Comparison of ENCODE assay signal across 26 cellular contexts in genomic region chr7:8282162-8282561, GRCh38. TPM values are rescaled to one million over a fixed set of nuclear protein-coding genes. Genes with fewer than 3 reads are reported as not detected.
"Had no signal": no experiment of that assay in that cellular context is flagged by ENCODE, and none has a peak within 500 bp of the region (broad histone marks: within the 10 kb centered on the region; RNA-seq: fewer than 3 reads in every experiment).

No MANE protein-coding gene starts in this region.

- FAIRE-seq: endothelial cell of umbilical vein, islet of Langerhans, pancreas had no signal

- H3K9me3 ChIP-seq: esophagus muscularis mucosa, gastroesophageal sphincter, heart left ventricle, mucosa of descending colon, neutrophil, pancreas, thoracic aorta, tibial nerve, upper lobe of right lung, uterus had no signal

- H3K27me3 ChIP-seq: esophagus muscularis mucosa, foreskin keratinocyte, gastroesophageal sphincter, heart left ventricle, neutrophil, pancreas, tibial nerve, upper lobe of right lung, uterus had no signal

- H3K4me1 ChIP-seq: foreskin keratinocyte, gastroesophageal sphincter, tibial nerve, upper lobe of right lung, uterus had no signal

- H3K27ac ChIP-seq: coronary artery, esophagus muscularis mucosa, foreskin keratinocyte, gastroesophageal sphincter, neutrophil, pancreas, skin epidermis, thoracic aorta, tibial nerve, upper lobe of right lung, uterus had no signal

- ATAC-seq: foreskin keratinocyte; gastroesophageal sphincter; mucosa of descending colon; natural killer cell treated with Interleukin-12 subunit alpha and Interleukin-12 subunit beta and Interleukin-15 and Interleukin-18, amount 100 ng/mL, for 72 hours; stimulated activated naive B cell treated with anti-CD40 and anti-IgM and Interleukin-4, amounts not matched to agents 10 μg/mL and 1 μg/mL and 100 μg/mL, for 72 hours; upper lobe of right lung had no signal

- DNase-seq: dermis blood vessel endothelial cell; effector memory CD4-positive, alpha-beta T cell; foreskin keratinocyte; hippocampal formation; left cardiac atrium; mesenchymal stem cell; mucosa of descending colon; naive B cell; stimulated activated CD4-positive, alpha-beta T cell treated with anti-CD3 and anti-CD28 coated beads, Interleukin-15, amount 100 ng/mL, for 24 hours; stimulated activated CD4-positive, alpha-beta T cell treated with anti-CD3 and anti-CD28 coated beads, Interleukin-2, amount 100 ng/mL, for 48 hours; stimulated activated naive B cell treated with anti-CD40 and anti-IgM and Interleukin-4, amounts not matched to agents 10 μg/mL and 1 μg/mL and 100 μg/mL, for 72 hours; upper lobe of right lung; uterus had no signal

- H3K4me3 ChIP-seq: coronary artery, esophagus muscularis mucosa, gastroesophageal sphincter, heart left ventricle, mucosa of descending colon, pancreas, skin epidermis, thoracic aorta, tibial nerve, upper lobe of right lung, uterus had no signal

- H3K36me3 ChIP-seq: esophagus muscularis mucosa, gastroesophageal sphincter, heart left ventricle, neutrophil, pancreas, thoracic aorta, tibial nerve, upper lobe of right lung, uterus had no signal

RNA-seq across cellular contexts. Expression of gene ICA1, which starts 20.2 kb away (rescaled TPM):
- polyA plus RNA-seq: fibroblast of lung had no signal
